Comparison of ENCODE assay signal across 9 cellular contexts in genomic region chr7:104980969-104981670, GRCh38. TPM values are rescaled to one million over a fixed set of nuclear protein-coding genes. Genes with fewer than 3 reads are reported as not detected.
A peak's percentile ranks its signal among the peaks of the same experiment; 100 is the strongest.
DNase-seq lines count a peak whose midpoint lies in the region; ATAC-seq, FAIRE-seq and TF ChIP-seq lines count a peak whose summit lies in the region.
"Had no signal": no experiment of that assay in that cellular context is flagged by ENCODE, and none has a peak within 500 bp of the region (broad histone marks: within the 10 kb centered on the region; RNA-seq: fewer than 3 reads in every experiment).

No MANE protein-coding gene starts in this region.

- H3K4me2 ChIP-seq in endothelial cell of umbilical vein (ENCODE audit: insufficient read depth, low read length): no peak overlapping the region

- peaks cover 26% of the 10 kb centered on the region for H3K36me3 Mint-ChIP-seq in activated CD4-positive, alpha-beta T cell treated with anti-CD3 and anti-CD28 coated beads for 36 hours (ENCODE audit: low read depth)
- peaks cover 2% of the 10 kb centered on the region for H3K36me3 Mint-ChIP-seq in activated CD4-positive, alpha-beta T cell treated with anti-CD3 and anti-CD28 coated beads, Interleukin-2, amount 10 ng/mL, durations not matched to agents 7 days and 5 days (ENCODE audit: low read depth)

- no peak for DNase-seq in activated CD4-positive, alpha-beta T cell treated with anti-CD3 and anti-CD28 coated beads for 36 hours
- DNase-seq in activated CD4-positive, alpha-beta T cell treated with anti-CD3 and anti-CD28 coated beads, Interleukin-2, amount 10 ng/mL, durations not matched to agents 7 days and 5 days: no peak
- DNase-seq in MV-4-11 (lab: John Stamatoyannopoulos, UW) (peak; percentile 58), SK-MEL-5 (ENCODE audit: low read depth, low spot score) (peak; percentile 85), endothelial cell of umbilical vein (ENCODE audit: low read depth, low spot score) (peak; percentile 82)
- DNase-seq: activated naive CD8-positive, alpha-beta T cell treated with anti-CD3 and anti-CD28 coated beads, Interleukin-2, amount 10 ng/mL, durations not matched to agents 7 days and 5 days had no signal

- H3K9ac ChIP-seq in endothelial cell of umbilical vein (replicated peaks; ENCODE audit: extremely low read depth, insufficient read depth, low read length): peak overlapping the region; percentile 4

- peak overlapping the region; percentile 47 for H3K27ac Mint-ChIP-seq in activated CD4-positive, alpha-beta T cell treated with anti-CD3 and anti-CD28 coated beads for 36 hours
- H3K27ac Mint-ChIP-seq in activated CD4-positive, alpha-beta T cell treated with anti-CD3 and anti-CD28 coated beads, Interleukin-2, amount 10 ng/mL, durations not matched to agents 7 days and 5 days: no peak overlapping the region
- H3K27ac Mint-ChIP-seq: activated naive CD8-positive, alpha-beta T cell treated with anti-CD3 and anti-CD28 coated beads, Interleukin-2, amount 10 ng/mL, durations not matched to agents 7 days and 5 days had no signal

- TF ChIP-seq CTCF in endothelial cell of umbilical vein (IDR thresholded peaks at IDR 0.05; ENCODE audit: extremely low read depth in 1 of 2, insufficient read depth in 1 of 2, low read depth in 1 of 2, low read length in 2 of 2) (peak; percentile 37 to 47), neutrophil (IDR thresholded peaks at IDR 0.05) (peak; percentile 66)

- CTCF ChIA-PET in activated CD4-positive, alpha-beta T cell treated with anti-CD3 and anti-CD28 coated beads for 36 hours (lab: Charles Lee): interaction anchor here (0.6 to 8.3 kb wide), 57 partner anchors 9 to 608 kb away, joined by 3 to 128 read pairs (median 6); partner anchors contain the start of gene KMT2E
- CTCF ChIA-PET in activated CD4-positive, alpha-beta T cell treated with anti-CD3 and anti-CD28 coated beads, Interleukin-2, amount 10 ng/mL, durations not matched to agents 7 days and 5 days (lab: Charles Lee): interaction anchor here (0.5 to 9.3 kb wide), 27 partner anchors 9 to 506 kb away, joined by 3 to 120 read pairs (median 4); partner anchors contain the start of gene KMT2E
- CTCF ChIA-PET in endothelial cell of umbilical vein (lab: Charles Lee): interaction anchor here (0.5 to 8.3 kb wide), 46 partner anchors 9 to 608 kb away, joined by 3 to 113 read pairs (median 6); partner anchors contain the start of genes KMT2E and RINT1

- peaks cover 67% of the 10 kb centered on the region for H3K4me1 Mint-ChIP-seq in activated CD4-positive, alpha-beta T cell treated with anti-CD3 and anti-CD28 coated beads for 36 hours
- peaks cover 49% of the 10 kb centered on the region for H3K4me1 Mint-ChIP-seq in activated CD4-positive, alpha-beta T cell treated with anti-CD3 and anti-CD28 coated beads, Interleukin-2, amount 10 ng/mL, durations not matched to agents 7 days and 5 days

- no peak for TF ChIP-seq POLR2A in endothelial cell of umbilical vein (IDR thresholded peaks at IDR 0.05; ENCODE audit: low read depth, low read length)

- H3K27me3 Mint-ChIP-seq in activated CD4-positive, alpha-beta T cell treated with anti-CD3 and anti-CD28 coated beads for 36 hours: no peaks in the 10 kb centered on the region
- H3K27me3 Mint-ChIP-seq in activated CD4-positive, alpha-beta T cell treated with anti-CD3 and anti-CD28 coated beads, Interleukin-2, amount 10 ng/mL, durations not matched to agents 7 days and 5 days: no peaks in the 10 kb centered on the region
- H3K27me3 Mint-ChIP-seq: activated naive CD8-positive, alpha-beta T cell treated with anti-CD3 and anti-CD28 coated beads, Interleukin-2, amount 10 ng/mL, durations not matched to agents 7 days and 5 days had no signal

- in situ Hi-C loops in SK-MEL-5 (cut with HindIII; ENCODE audit: low pct_unique_long_range_greater_than_20kb, low sequenced_read_pairs): no loop called here

- H3K4me3 ChIP-seq in endothelial cell of umbilical vein (replicated peaks in 1 of 3; ENCODE audit: insufficient read depth in 1 of 3, low read depth in 1 of 3, low read length in 3 of 3) (no peak overlapping the region), neutrophil (ENCODE audit: low read depth in 1 of 2, low read length in 1 of 2) (no peak overlapping the region)

- dilution Hi-C loops in endothelial cell of umbilical vein (cut with MboI; ENCODE audit: extremely low pct_ligation_motif_present, low sequenced_read_pairs): no loop called here

- H3K27ac ChIP-seq in endothelial cell of umbilical vein (ENCODE audit: insufficient read depth, low read depth, low read length) (peak overlapping the region; percentile 25), neutrophil (peak overlapping the region; percentile 93)

- no peaks in the 10 kb centered on the region for H3K9me1 ChIP-seq in endothelial cell of umbilical vein (replicated peaks; ENCODE audit: control insufficient read depth, extremely low read depth, insufficient read depth, low read length)

- ATAC-seq in activated CD4-positive, alpha-beta T cell treated with anti-CD3 and anti-CD28 coated beads for 36 hours: no peak
- ATAC-seq in HG03139 (IDR thresholded peaks at IDR 0.05; ENCODE audit: unreplicated experiment): no peak
- ATAC-seq in GM21717 (IDR thresholded peaks at IDR 0.05; ENCODE audit: unreplicated experiment): no peak

- H2AFZ ChIP-seq in endothelial cell of umbilical vein (ENCODE audit: low read depth, low read length): no peak overlapping the region

- intact Hi-C loops in activated CD4-positive, alpha-beta T cell treated with anti-CD3 and anti-CD28 coated beads for 36 hours (cut with DNase I, micrococcal nuclease): loop anchor here (1.0 to 5.0 kb wide), 7 partner anchors 24 to 551 kb away; partner anchors contain the start of gene RINT1 (in 1 of the 2)
- intact Hi-C loops in endothelial cell of umbilical vein (cut with micrococcal nuclease): loop anchor here (1.0 to 10.0 kb wide), 4 partner anchors 58 to 446 kb away; no protein-coding TSS in a partner anchor

- no peak overlapping the region for H3K4me3 Mint-ChIP-seq in activated CD4-positive, alpha-beta T cell treated with anti-CD3 and anti-CD28 coated beads for 36 hours
- H3K4me3 Mint-ChIP-seq in activated CD4-positive, alpha-beta T cell treated with anti-CD3 and anti-CD28 coated beads, Interleukin-2, amount 10 ng/mL, durations not matched to agents 7 days and 5 days: no peak overlapping the region

- H3K27me3 ChIP-seq in endothelial cell of umbilical vein (ENCODE audit: control insufficient read depth in 2 of 2, insufficient read depth in 2 of 2, low read length in 2 of 2) (no peaks in the 10 kb centered on the region), neutrophil (no peaks in the 10 kb centered on the region)

- H4K20me1 ChIP-seq in endothelial cell of umbilical vein (replicated peaks; ENCODE audit: control insufficient read depth, extremely low read depth, insufficient read depth, low read length): no peaks in the 10 kb centered on the region

- H3K36me3 ChIP-seq in endothelial cell of umbilical vein (ENCODE audit: control insufficient read depth in 2 of 2, extremely low read depth in 1 of 2, insufficient read depth in 2 of 2, low read length in 2 of 2): no peaks in the 10 kb centered on the region
- no peaks in the 10 kb centered on the region for H3K36me3 ChIP-seq in neutrophil

- no TSS peak for BruUV-seq in endothelial cell of umbilical vein (replicated peaks; lab: Mats Ljungman, UMichigan)

- H3K9me3 ChIP-seq in endothelial cell of umbilical vein (replicated peaks; ENCODE audit: control insufficient read depth, insufficient read depth, low read length) (no peaks in the 10 kb centered on the region), neutrophil (no peaks in the 10 kb centered on the region)

- H3K4me1 ChIP-seq in endothelial cell of umbilical vein (ENCODE audit: control insufficient read depth, extremely low read depth, insufficient read depth, low read length): peaks cover 56% of the 10 kb centered on the region
- H3K4me1 ChIP-seq in neutrophil (ENCODE audit: control insufficient read depth in 1 of 2, insufficient read depth in 1 of 2, low read depth in 1 of 2, low read length in 1 of 2): peaks cover 35 to 43% of the 10 kb centered on the region in 2 experiments

- POLR2A ChIA-PET in activated CD4-positive, alpha-beta T cell treated with anti-CD3 and anti-CD28 coated beads for 36 hours (lab: Charles Lee): interaction anchor here (0.5 to 5.8 kb wide), 8 partner anchors 11 to 944 kb away, joined by 3 to 69 read pairs (median 9); partner anchors contain the start of gene KMT2E
- POLR2A ChIA-PET in activated CD4-positive, alpha-beta T cell treated with anti-CD3 and anti-CD28 coated beads, Interleukin-2, amount 10 ng/mL, durations not matched to agents 7 days and 5 days (lab: Charles Lee): interaction anchor here (0.6 to 1.7 kb wide), 5 partner anchors 11 to 51 kb away, joined by 3 to 14 read pairs (median 4); no protein-coding TSS in a partner anchor
- POLR2A ChIA-PET in endothelial cell of umbilical vein (lab: Charles Lee): interaction anchor here (0.9 to 3.6 kb wide), 4 partner anchors 29 to 38 kb away, joined by 3 to 35 read pairs (median 4); partner anchors contain the start of gene KMT2E

- FAIRE-seq in endothelial cell of umbilical vein (lab: Jason Lieb, UNC): peak; percentile 42

- H3K79me2 ChIP-seq in endothelial cell of umbilical vein (ENCODE audit: control insufficient read depth, insufficient read depth, low read length): peaks cover 30% of the 10 kb centered on the region

- H3K9me3 Mint-ChIP-seq in activated CD4-positive, alpha-beta T cell treated with anti-CD3 and anti-CD28 coated beads for 36 hours (ENCODE audit: low read depth): no peaks in the 10 kb centered on the region
- no peaks in the 10 kb centered on the region for H3K9me3 Mint-ChIP-seq in activated CD4-positive, alpha-beta T cell treated with anti-CD3 and anti-CD28 coated beads, Interleukin-2, amount 10 ng/mL, durations not matched to agents 7 days and 5 days
- H3K9me3 Mint-ChIP-seq: activated naive CD8-positive, alpha-beta T cell treated with anti-CD3 and anti-CD28 coated beads, Interleukin-2, amount 10 ng/mL, durations not matched to agents 7 days and 5 days had no signal

RNA-seq across cellular contexts. Expression of gene KMT2E, which starts 32.9 kb away (rescaled TPM):
- total RNA-seq in activated CD4-positive, alpha-beta T cell treated with anti-CD3 and anti-CD28 coated beads for 36 hours: 10 to 100 TPM; 94.4 to 99.3 TPM
- total RNA-seq in activated CD4-positive, alpha-beta T cell treated with anti-CD3 and anti-CD28 coated beads, Interleukin-2, amount 10 ng/mL, durations not matched to agents 7 days and 5 days: 10 to 100 TPM; 97.4 to 98.5 TPM
- 37.3 and 47.6 TPM in 2 replicates for total RNA-seq in SK-MEL-5 (2014; rRNA removed; shearing (Covaris generic))
- 17.7 and 27.3 TPM in 2 replicates for polyA plus RNA-seq in SK-MEL-5 (2015; cell fraction: cytosol; rRNA removed)
- polyA plus RNA-seq in SK-MEL-5 (2015; cell fraction: nucleus; rRNA removed): 36.4 and 63.9 TPM in 2 replicates
- 68.5 and 74.8 TPM in 2 replicates for total RNA-seq in endothelial cell of umbilical vein
- 10.1 and 19.0 TPM in 2 replicates for polyA plus RNA-seq in endothelial cell of umbilical vein
- 10.7 and 11.8 TPM in 2 replicates for polyA plus RNA-seq in endothelial cell of umbilical vein (2011; cell fraction: cytosol; rRNA removed)
- 55.5 and 66.2 TPM in 2 replicates for polyA plus RNA-seq in endothelial cell of umbilical vein (2011; cell fraction: nucleus; rRNA removed)
- 27.7 and 29.8 TPM in 2 replicates for polyA plus RNA-seq in endothelial cell of umbilical vein (2012)
- 92.4 and 106 TPM in 2 replicates for polyA minus RNA-seq in endothelial cell of umbilical vein
- 19.5 TPM for polyA minus RNA-seq in endothelial cell of umbilical vein (2011; cell fraction: cytosol; rRNA and poly(A)+ RNA removed)
- polyA minus RNA-seq in endothelial cell of umbilical vein (2011; cell fraction: nucleus; rRNA and poly(A)+ RNA removed): 172 and 208 TPM in 2 replicates

Comparison
In these comparisons a context has a peak if more than half of its experiments do, and no peak if none do; other contexts are left out.
1. DNase-seq: peak in MV-4-11 (single experiment), SK-MEL-5 (single experiment) and endothelial cell of umbilical vein (single experiment); none in activated CD4-positive, alpha-beta T cell treated with anti-CD3 and anti-CD28 coated beads for 36 hours (single experiment) and activated CD4-positive, alpha-beta T cell treated with anti-CD3 and anti-CD28 coated beads, Interleukin-2, amount 10 ng/mL, durations not matched to agents 7 days and 5 days (single experiment).